In the genomic region with DNA sequence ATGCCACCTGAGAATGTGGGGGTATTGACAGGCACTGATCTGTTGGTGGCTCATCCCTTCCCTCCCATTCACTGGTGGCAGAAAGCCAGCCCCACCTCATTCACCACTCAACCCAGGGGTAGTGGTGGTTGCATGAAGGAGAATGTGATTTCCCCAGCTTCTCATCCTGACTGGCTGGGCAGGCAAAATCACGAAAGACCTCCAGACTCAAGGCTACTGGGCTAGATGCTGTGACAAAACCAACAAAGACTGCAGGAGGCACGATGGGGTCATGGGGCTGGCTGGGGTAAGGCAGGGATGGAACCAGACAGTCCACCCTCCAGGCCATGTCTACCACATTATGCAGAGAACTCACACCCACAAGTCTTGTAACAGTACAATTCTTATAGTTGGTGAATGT, we compare ENCODE assay signal across 7 cellular contexts. TPM values are rescaled to one million over a fixed set of nuclear protein-coding genes. Genes with fewer than 3 reads are reported as not detected.
DNase-seq lines count a peak whose midpoint lies in the region; ATAC-seq and TF ChIP-seq lines count a peak whose summit lies in the region.

No MANE protein-coding gene starts in this region.

- no peaks in the 10 kb centered on the region for H3K36me3 Mint-ChIP-seq in activated T-helper 1 cell treated with anti-CD3 and anti-CD28 coated beads, Interleukin-12 subunit alpha, Interleukin-12 subunit beta, Interleukin-2, Interleukin-4 antibody, amounts not matched to agents 30 ng/mL and 10 ng/mL and 1 ng/mL, durations not matched to agents 14 hours and 24 hours and 36 hours (ENCODE audit: low read depth)

- no peaks in the 10 kb centered on the region for H3K9me3 Mint-ChIP-seq in activated T-helper 1 cell treated with anti-CD3 and anti-CD28 coated beads, Interleukin-12 subunit alpha, Interleukin-12 subunit beta, Interleukin-2, Interleukin-4 antibody, amounts not matched to agents 30 ng/mL and 10 ng/mL and 1 ng/mL, durations not matched to agents 14 hours and 24 hours and 36 hours

- DNase-seq in activated T-helper 1 cell treated with anti-CD3 and anti-CD28 coated beads, Interleukin-12 subunit alpha, Interleukin-12 subunit beta, Interleukin-2, Interleukin-4 antibody, amounts not matched to agents 30 ng/mL and 10 ng/mL and 1 ng/mL, durations not matched to agents 14 hours and 24 hours and 36 hours (ENCODE audit: low spot score) = no peak
- no peak for DNase-seq in lower lobe of right lung
- DNase-seq in NCI-H187 treated with DMSO at 0.1 percent for 48 hours (lab: John Stamatoyannopoulos, UW) = no peak
- DNase-seq in effector CD8-positive, alpha-beta T cell (lab: John Stamatoyannopoulos, UW) = no peak
- no peak for DNase-seq in SIG-M5 (lab: John Stamatoyannopoulos, UW)

- H3K4me3 ChIP-seq in lower lobe of right lung = no peak overlapping the region

- TF ChIP-seq CTCF in lower lobe of right lung (IDR thresholded peaks at IDR 0.05) = no peak

- H3K4me3 Mint-ChIP-seq in activated T-helper 1 cell treated with anti-CD3 and anti-CD28 coated beads, Interleukin-12 subunit alpha, Interleukin-12 subunit beta, Interleukin-2, Interleukin-4 antibody, amounts not matched to agents 30 ng/mL and 10 ng/mL and 1 ng/mL, durations not matched to agents 14 hours and 24 hours and 36 hours = peak overlapping the region; percentile 84

- H3K4me1 Mint-ChIP-seq in activated T-helper 1 cell treated with anti-CD3 and anti-CD28 coated beads, Interleukin-12 subunit alpha, Interleukin-12 subunit beta, Interleukin-2, Interleukin-4 antibody, amounts not matched to agents 30 ng/mL and 10 ng/mL and 1 ng/mL, durations not matched to agents 14 hours and 24 hours and 36 hours (ENCODE audit: low read depth) = peaks cover 22% of the 10 kb centered on the region

- H3K27ac ChIP-seq in lower lobe of right lung = peak overlapping the region; percentile 26

- H3K27ac Mint-ChIP-seq in activated T-helper 1 cell treated with anti-CD3 and anti-CD28 coated beads, Interleukin-12 subunit alpha, Interleukin-12 subunit beta, Interleukin-2, Interleukin-4 antibody, amounts not matched to agents 30 ng/mL and 10 ng/mL and 1 ng/mL, durations not matched to agents 14 hours and 24 hours and 36 hours = no peak overlapping the region

- H3K9me3 ChIP-seq in lower lobe of right lung = no peaks in the 10 kb centered on the region

- H3K27me3 ChIP-seq in lower lobe of right lung (ENCODE audit: low read depth) = no peaks in the 10 kb centered on the region

- intact Hi-C loops in activated T-helper 1 cell treated with anti-CD3 and anti-CD28 coated beads, Interleukin-12 subunit alpha, Interleukin-12 subunit beta, Interleukin-2, Interleukin-4 antibody, amounts not matched to agents 30 ng/mL and 10 ng/mL and 1 ng/mL, durations not matched to agents 14 hours and 24 hours and 36 hours (cut with micrococcal nuclease) = loop anchor here (1.0 to 5.0 kb wide), 9 partner anchors 68 to 596 kb away; partner anchors contain the start of genes GSK3B, GTF2E1, LRRC58 and NDUFB4
- intact Hi-C loops in lower lobe of right lung (cut with DNase I) = no loop called here

- peaks cover 42% of the 10 kb centered on the region for H3K4me1 ChIP-seq in lower lobe of right lung

- H3K27me3 Mint-ChIP-seq in activated T-helper 1 cell treated with anti-CD3 and anti-CD28 coated beads, Interleukin-12 subunit alpha, Interleukin-12 subunit beta, Interleukin-2, Interleukin-4 antibody, amounts not matched to agents 30 ng/mL and 10 ng/mL and 1 ng/mL, durations not matched to agents 14 hours and 24 hours and 36 hours (ENCODE audit: insufficient read depth) = peaks cover 2% of the 10 kb centered on the region

- ATAC-seq in GM19324 (IDR thresholded peaks at IDR 0.05; ENCODE audit: low FRiP score, unreplicated experiment) (peak; percentile 16), HG02938 (IDR thresholded peaks at IDR 0.05; ENCODE audit: unreplicated experiment) (peak; percentile 26), lower lobe of right lung (peak; percentile 2 to 26)

- H3K36me3 ChIP-seq in lower lobe of right lung = peaks cover 19% of the 10 kb centered on the region

RNA-seq across cellular contexts. Expression of gene FSTL1, which starts 33.9 kb away (rescaled TPM):
- total RNA-seq in activated T-helper 1 cell treated with anti-CD3 and anti-CD28 coated beads, Interleukin-12 subunit alpha, Interleukin-12 subunit beta, Interleukin-2, Interleukin-4 antibody, amounts not matched to agents 30 ng/mL and 10 ng/mL and 1 ng/mL, durations not matched to agents 14 hours and 24 hours and 36 hours = not detected in 2 replicates
- total RNA-seq in lower lobe of right lung = 233 TPM

Comparison
In these comparisons a context has a peak if more than half of its experiments do, and no peak if none do; other contexts are left out.
1. RNA of gene FSTL1, which starts 33.9 kb away (total RNA-seq): 233 TPM in lower lobe of right lung (single experiment); not detected in activated T-helper 1 cell treated with anti-CD3 and anti-CD28 coated beads, Interleukin-12 subunit alpha, Interleukin-12 subunit beta, Interleukin-2, Interleukin-4 antibody, amounts not matched to agents 30 ng/mL and 10 ng/mL and 1 ng/mL, durations not matched to agents 14 hours and 24 hours and 36 hours; every median in the first group is over 100 times any median in the second.
2. Peak in every context shown above with its lines, with median percentiles within 50 percentile points of each other: ATAC-seq.